12 cellular contexts compared by ENCODE assay signal in the genomic region with DNA sequence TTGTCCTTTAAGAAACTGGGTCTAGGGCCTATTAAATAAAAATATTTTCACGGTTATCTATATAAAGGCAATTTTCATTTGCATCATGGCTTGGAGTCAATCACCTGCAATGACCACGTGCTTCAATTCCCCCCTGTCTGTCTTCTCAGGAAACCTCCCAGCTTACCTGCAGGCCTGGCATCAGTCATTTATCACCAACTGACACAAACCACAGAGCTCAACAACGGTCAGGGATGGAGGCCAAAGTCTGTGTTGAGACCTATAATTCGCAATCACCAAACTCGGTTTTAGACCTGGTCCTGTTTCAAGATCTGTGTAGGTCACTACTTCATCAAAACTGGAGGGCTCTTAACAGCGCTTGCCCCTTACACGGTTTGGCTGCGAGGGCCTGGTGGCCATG. TPM values are rescaled to one million over a fixed set of nuclear protein-coding genes. Genes with fewer than 3 reads are reported as not detected.
DNase-seq lines count a peak whose midpoint lies in the region; ATAC-seq, FAIRE-seq and TF ChIP-seq lines count a peak whose summit lies in the region.
"Had no signal": no experiment of that assay in that cellular context is flagged by ENCODE, and none has a peak within 500 bp of the region (broad histone marks: within the 10 kb centered on the region; RNA-seq: fewer than 3 reads in every experiment).

No MANE protein-coding gene starts in this region.

- no peaks in the 10 kb centered on the region for H3K27me3 Mint-ChIP-seq in endodermal cell (ENCODE audit: insufficient read depth)

- TF ChIP-seq EP300 in HepG2 (IDR thresholded peaks at IDR 0.05; ENCODE audit: low read depth in 2 of 2, low read length in 2 of 2) (no peak), HepG2 (CRISPR knock-in tag; IDR thresholded peaks at IDR 0.05; ENCODE audit: borderline replicate concordance) (no peak)

- H3K36me3 Mint-ChIP-seq in endodermal cell (ENCODE audit: low read depth): peaks cover 4% of the 10 kb centered on the region

- FAIRE-seq in HepG2 (lab: Jason Lieb, UNC): no peak

- peak overlapping the region; percentile 85 for H3K4me2 ChIP-seq in HepG2 (ENCODE audit: low read depth, low read length)
- H3K4me2 ChIP-seq in OCI-LY1 (ENCODE audit: low read length): peak overlapping the region; percentile 91

- H2AFZ ChIP-seq in HepG2 (ENCODE audit: low read length) (no peak overlapping the region), OCI-LY1 (ENCODE audit: low read length) (no peak overlapping the region)

- ATAC-seq in HepG2 (no peak), right lobe of liver (no peak), GM18519 (IDR thresholded peaks at IDR 0.05; ENCODE audit: low FRiP score, unreplicated experiment) (no peak), HG03457 (IDR thresholded peaks at IDR 0.05; ENCODE audit: unreplicated experiment) (no peak), GM18498 (IDR thresholded peaks at IDR 0.05; ENCODE audit: unreplicated experiment) (no peak)

- peak overlapping the region; percentile 79 for H3K4me3 Mint-ChIP-seq in endodermal cell

- TF ChIP-seq RAD21 in HepG2 (CRISPR knock-in tag; IDR thresholded peaks at IDR 0.05): no peak

- no peak overlapping the region for H3K27ac ChIP-seq in HepG2 (ENCODE audit: extremely low read length, insufficient read depth, low read length)
- no peak overlapping the region for H3K27ac ChIP-seq in right lobe of liver
- H3K27ac ChIP-seq in OCI-LY1 (ENCODE audit: low read depth, low read length, poor library complexity, severe bottlenecking): peak overlapping the region; percentile 99
- H3K27ac ChIP-seq in endodermal cell (ENCODE audit: low read depth, low read length): no peak overlapping the region

- no peaks in the 10 kb centered on the region for H3K9me2 ChIP-seq in OCI-LY1 (ENCODE audit: low read depth, low read length)

- no peaks in the 10 kb centered on the region for H3F3A ChIP-seq in OCI-LY1 (ENCODE audit: insufficient read depth, low read length)

- no peak overlapping the region for H3K27ac Mint-ChIP-seq in endodermal cell

- in situ Hi-C loops in HepG2 (cut with HindIII; ENCODE audit: extremely low pct_ligation_motif_present, low pct_unique_long_range_greater_than_20kb): no loop called here

- H3K9me3 ChIP-seq in HepG2 (ENCODE audit: low read length): no peaks in the 10 kb centered on the region
- H3K9me3 ChIP-seq in right lobe of liver: no peaks in the 10 kb centered on the region
- no peaks in the 10 kb centered on the region for H3K9me3 ChIP-seq in OCI-LY1 (ENCODE audit: low read length)
- no peaks in the 10 kb centered on the region for H3K9me3 ChIP-seq in endodermal cell (ENCODE audit: control insufficient read depth, low read length)

- H3K4me3 ChIP-seq in HepG2 (replicated peaks in 1 of 3; ENCODE audit: insufficient read depth in 1 of 3, low read depth in 2 of 3, low read length in 3 of 3): 0 out of 6 replicates have a peak overlapping the region, but pooled peaks of 1 of the 3 experiments have one; percentile 80
- H3K4me3 ChIP-seq in right lobe of liver: no peak overlapping the region
- peak overlapping the region; percentile 92 for H3K4me3 ChIP-seq in OCI-LY1 (ENCODE audit: low read depth, low read length, poor library complexity, severe bottlenecking)
- H3K4me3 ChIP-seq in endodermal cell (ENCODE audit: low read length): peak overlapping the region; percentile 88

- H3K4me1 ChIP-seq in HepG2 (ENCODE audit: insufficient read depth, low read length) (peaks cover 23% of the 10 kb centered on the region), right lobe of liver (no peaks in the 10 kb centered on the region), OCI-LY1 (ENCODE audit: insufficient read depth, low read length, severe bottlenecking) (peaks cover 58% of the 10 kb centered on the region), endodermal cell (ENCODE audit: control insufficient read depth, insufficient read depth, low read length) (no peaks in the 10 kb centered on the region)

- peaks cover 55% of the 10 kb centered on the region for H3K9me3 Mint-ChIP-seq in endodermal cell

- H3K36me3 ChIP-seq in HepG2 (replicated peaks in 1 of 2; ENCODE audit: control insufficient read depth in 1 of 2, insufficient read depth in 2 of 2, low read length in 2 of 2): no peaks in the 10 kb centered on the region
- H3K36me3 ChIP-seq in right lobe of liver: no peaks in the 10 kb centered on the region
- H3K36me3 ChIP-seq in OCI-LY1 (ENCODE audit: insufficient read depth, low read length): no peaks in the 10 kb centered on the region
- no peaks in the 10 kb centered on the region for H3K36me3 ChIP-seq in endodermal cell (ENCODE audit: control insufficient read depth, insufficient read depth, low read length)

- WGBS in HepG2 (ENCODE audit: low lambda C conversion rate): 56% methylated on average over 8 of the region's 8 CpGs
- WGBS in right lobe of liver (ENCODE audit: insufficient coverage, low coverage, low lambda C conversion rate, missing lambda C conversion rate): 47% methylated on average over 7 of the region's 8 CpGs
- WGBS in endodermal cell (ENCODE audit: insufficient coverage in 1 of 2, insufficient read length in 1 of 2), 2 experiments: 71% methylated on average over 8 of the region's 8 CpGs; no CpG with 5 or more reads in 1 of the 2 experiments

- peaks cover 2% of the 10 kb centered on the region for H3K79me2 ChIP-seq in HepG2 (ENCODE audit: insufficient read depth, low read length)
- peaks cover 49% of the 10 kb centered on the region for H3K79me2 ChIP-seq in OCI-LY1 (ENCODE audit: insufficient read depth, low read length)

- POLR2A ChIA-PET in HepG2 (lab: Yijun Ruan, JAX): no interaction called here

- H3K27me3 ChIP-seq in HepG2 (ENCODE audit: control insufficient read depth in 1 of 2, insufficient read depth in 2 of 2, low read length in 2 of 2) (no peaks in the 10 kb centered on the region), right lobe of liver (no peaks in the 10 kb centered on the region), OCI-LY1 (ENCODE audit: insufficient read depth, low read length) (no peaks in the 10 kb centered on the region), endodermal cell (ENCODE audit: control insufficient read depth, insufficient read depth, low read length, poor library complexity, severe bottlenecking) (no peaks in the 10 kb centered on the region)

- intact Hi-C loops in HepG2 (cut with micrococcal nuclease; ENCODE audit: unreplicated experiment) (no loop called here), right lobe of liver (cut with DNase I) (no loop called here)

- no peak for TF ChIP-seq CTCF in HepG2 (CRISPR knock-in tag; IDR thresholded peaks at IDR 0.05)
- TF ChIP-seq CTCF in right lobe of liver (IDR thresholded peaks at IDR 0.05): no peak
- no peak for TF ChIP-seq CTCF in OCI-LY1 (IDR thresholded peaks at IDR 0.05; ENCODE audit: low read length)
- no peak for TF ChIP-seq CTCF in endodermal cell (conservative IDR thresholded peaks at IDR 0.05)

- no peaks in the 10 kb centered on the region for H4K20me1 ChIP-seq in HepG2 (ENCODE audit: insufficient read depth, low read length)
- no peaks in the 10 kb centered on the region for H4K20me1 ChIP-seq in OCI-LY1 (ENCODE audit: insufficient read depth, low read length)

- TF ChIP-seq POLR2A in HepG2 (IDR thresholded peaks at IDR 0.05; ENCODE audit: insufficient read depth in 1 of 2, low read depth in 2 of 2, low read length in 2 of 2) (no peak), right lobe of liver (IDR thresholded peaks at IDR 0.05) (no peak)

- DNase-seq in HepG2 (ENCODE audit: low spot score): no peak
- no peak for DNase-seq in right lobe of liver
- no peak for DNase-seq in endodermal cell
- no peak for DNase-seq in KG1 (lab: John Stamatoyannopoulos, UW)
- DNase-seq: activated CD4-positive, alpha-beta T cell treated with anti-CD3 and anti-CD28 coated beads, Interleukin-2, amount 50 U/mL, for 1 hour; cerebellar nuclear complex; GOT3; stimulated activated CD4-positive, alpha-beta T cell treated with anti-CD3 and anti-CD28 coated beads, Interleukin-12 subunit alpha, Interleukin-12 subunit beta, amount 100 ng/mL, for 4 hours had no signal

- CTCF ChIA-PET in HepG2 (lab: Yijun Ruan, JAX; ENCODE audit: low intra/inter-chr PET ratio, low total read pairs): no interaction called here

- peaks cover 12% of the 10 kb centered on the region for H3K4me1 Mint-ChIP-seq in endodermal cell

- H3K9ac ChIP-seq in HepG2 (ENCODE audit: insufficient read depth, low read depth, low read length) (no peak overlapping the region), OCI-LY1 (ENCODE audit: low read length) (peak overlapping the region; percentile 83), endodermal cell (ENCODE audit: extremely low read depth, low read length, poor library complexity, severe bottlenecking) (no peak overlapping the region)

- no TSS peak for BruUV-seq in HepG2 (replicated peaks; lab: Mats Ljungman, UMichigan)

TF ChIP-seq in HepG2, 621 proteins besides CTCF, POLR2A, EP300 and RAD21 (continues in another document):
- no peak for TF ChIP-seq ZNF33A (CRISPR knock-in tag; IDR thresholded peaks at IDR 0.05; ENCODE audit: borderline replicate concordance)

RNA-seq across cellular contexts. Expression of a gene that starts 1.9 kb away (rescaled TPM):
- total RNA-seq in HepG2 (2016; rRNA removed; fragmentation: Illumina TruSeq; extraction: Trizol): 5.4 and 7.2 TPM in 2 replicates
- 2.0 and 3.5 TPM in 2 replicates for total RNA-seq in HepG2 (2016; cell fraction: cytosol; rRNA removed; fragmentation: Illumina TruSeq; extraction: Trizol; ENCODE audit: low read depth)
- total RNA-seq in HepG2 (2016; cell fraction: insoluble cytoplasmic fraction; rRNA removed; fragmentation: Illumina TruSeq; extraction: Trizol): 3.9 and 7.8 TPM in 2 replicates
- 3.7 and 4.7 TPM in 2 replicates for total RNA-seq in HepG2 (2016; cell fraction: membrane; rRNA removed; fragmentation: Illumina TruSeq; extraction: Trizol)
- total RNA-seq in HepG2 (2016; cell fraction: nucleus; rRNA removed; fragmentation: Illumina TruSeq; extraction: Trizol): 6.6 and 8.3 TPM in 2 replicates
- 5.5 and 5.8 TPM in 2 replicates for polyA plus RNA-seq in HepG2 (2011; rRNA removed)
- polyA plus RNA-seq in HepG2 (2011; cell fraction: cytosol; rRNA removed): 4.7 and 5.0 TPM in 2 replicates
- 5.6 and 6.1 TPM in 2 replicates for polyA plus RNA-seq in HepG2 (2011; cell fraction: nucleus; rRNA removed)
- polyA plus RNA-seq in HepG2 (2012): 1.5 and 1.6 TPM in 2 replicates
- 0.59 and 0.72 TPM in 2 replicates for polyA plus RNA-seq in HepG2 (2016; cell fraction: cytosol; fragmentation: Illumina TruSeq; extraction: Trizol; ENCODE audit: low read depth)
- polyA plus RNA-seq in HepG2 (2016; cell fraction: insoluble cytoplasmic fraction; fragmentation: Illumina TruSeq; extraction: Trizol; ENCODE audit: low read depth): 1.6 and 2.0 TPM in 2 replicates
- polyA plus RNA-seq in HepG2 (2016; cell fraction: membrane; fragmentation: Illumina TruSeq; extraction: Trizol; ENCODE audit: low read depth): 1.5 and 1.6 TPM in 2 replicates
- 6.6 and 9.9 TPM in 2 replicates for polyA plus RNA-seq in HepG2 (2016; cell fraction: nucleus; fragmentation: Illumina TruSeq; extraction: Trizol; ENCODE audit: insufficient read depth, low read depth)
- polyA minus RNA-seq in HepG2 (2011; rRNA and poly(A)+ RNA removed; ENCODE audit: low replicate concordance): 6.5 and 21.6 TPM in 2 replicates
- 7.3 and 7.9 TPM in 2 replicates for polyA minus RNA-seq in HepG2 (2011; cell fraction: cytosol; rRNA and poly(A)+ RNA removed)
- polyA minus RNA-seq in HepG2 (2011; cell fraction: nucleus; rRNA and poly(A)+ RNA removed): 5.7 and 6.4 TPM in 2 replicates
- total RNA-seq in right lobe of liver: 1 to 10 TPM; 5.7 to 9.0 (median 6.4) TPM
- total RNA-seq in endodermal cell: 10 to 100 TPM; 23.7 to 25.3 TPM
- polyA plus RNA-seq in endodermal cell (2013, experiment 1 of 2): 1.8 TPM
- 2.2 TPM for polyA plus RNA-seq in endodermal cell (2013, experiment 2 of 2)

Comparison
In these comparisons a context has a peak if more than half of its experiments do, and no peak if none do; other contexts are left out.
1. H3K4me3 ChIP-seq: peak in OCI-LY1 (single experiment) and endodermal cell (single experiment); none in right lobe of liver (0 of 3).